1 cellular context compared by ENCODE assay signal in genomic region chr14:53217283-53217994, GRCh38.
TF ChIP-seq lines count a peak whose summit lies in the region.

No MANE protein-coding gene starts in this region.

TF ChIP-seq in HepG2, 621 proteins besides CTCF, POLR2A, EP300 and RAD21 (continued from another document and continues in another):
- no peak for TF ChIP-seq RERE (CRISPR knock-in tag; IDR thresholded peaks at IDR 0.05; ENCODE audit: low read depth)
- TF ChIP-seq KDM5A (IDR thresholded peaks at IDR 0.05; ENCODE audit: borderline replicate concordance, low read length) = no peak
- peak; percentile 49; the same call in 1 of the 2 replicates for TF ChIP-seq ARID4A (CRISPR knock-in tag; IDR thresholded peaks at IDR 0.05; ENCODE audit: borderline replicate concordance)
- no peak for TF ChIP-seq PRDM4 (CRISPR knock-in tag; IDR thresholded peaks at IDR 0.05; ENCODE audit: borderline replicate concordance)
- no peak for TF ChIP-seq GATAD2A (CRISPR knock-in tag; IDR thresholded peaks at IDR 0.05)
- TF ChIP-seq ZNF660 (CRISPR knock-in tag; IDR thresholded peaks at IDR 0.05; ENCODE audit: borderline replicate concordance, low read depth) = no peak
- no peak for TF ChIP-seq NFRKB (IDR thresholded peaks at IDR 0.05)
- TF ChIP-seq ZFYVE20 (CRISPR knock-in tag; IDR thresholded peaks at IDR 0.05; ENCODE audit: borderline replicate concordance, low read depth) = no peak
- no peak for TF ChIP-seq ZNF644 (CRISPR knock-in tag; IDR thresholded peaks at IDR 0.05; ENCODE audit: low read depth)
- no peak for TF ChIP-seq CCDC6 (CRISPR knock-in tag; IDR thresholded peaks at IDR 0.05)
- TF ChIP-seq CBX2 (IDR thresholded peaks at IDR 0.05; ENCODE audit: low read depth, low read length) = no peak
- no peak for TF ChIP-seq CBX2 (CRISPR knock-in tag; IDR thresholded peaks at IDR 0.05; ENCODE audit: low read depth)
- TF ChIP-seq TEAD3 (CRISPR knock-in tag; optimal IDR thresholded peaks at IDR 0.05; ENCODE audit: borderline replicate concordance) = no peak
- TF ChIP-seq PHB2 (IDR thresholded peaks at IDR 0.05; ENCODE audit: partially characterized antibody) = no peak
- TF ChIP-seq GLMP (CRISPR knock-in tag; IDR thresholded peaks at IDR 0.05; ENCODE audit: borderline replicate concordance) = no peak
- no peak for TF ChIP-seq WIZ (CRISPR knock-in tag; IDR thresholded peaks at IDR 0.05)
- no peak for TF ChIP-seq ZNF10 (CRISPR knock-in tag; IDR thresholded peaks at IDR 0.05; ENCODE audit: borderline replicate concordance, low read depth)
- TF ChIP-seq HOXA3 (CRISPR knock-in tag; IDR thresholded peaks at IDR 0.05) = 0 out of 2 replicates have a peak, but pooled peaks have one; percentile 13
- TF ChIP-seq BCL3 (CRISPR knock-in tag; IDR thresholded peaks at IDR 0.05) = no peak
- no peak for TF ChIP-seq ZBTB44 (CRISPR knock-in tag; IDR thresholded peaks at IDR 0.05)
- TF ChIP-seq HDAC1 (CRISPR knock-in tag; IDR thresholded peaks at IDR 0.05) = no peak; the same call in 1 of the 2 replicates
- TF ChIP-seq ZNF761 (CRISPR knock-in tag; conservative IDR thresholded peaks at IDR 0.05) = no peak
- TF ChIP-seq PAF1 (CRISPR knock-in tag; IDR thresholded peaks at IDR 0.05) = no peak
- TF ChIP-seq MEIS2 (CRISPR knock-in tag; IDR thresholded peaks at IDR 0.05) = no peak
- TF ChIP-seq ZNF280D (CRISPR knock-in tag; IDR thresholded peaks at IDR 0.05) = 0 out of 2 replicates have a peak, but pooled peaks have one; percentile 73
- TF ChIP-seq ARID5B (CRISPR knock-in tag; IDR thresholded peaks at IDR 0.05) = peak; percentile 39; the same call in 1 of the 2 replicates
- peak; percentile 44; the same call in 1 of the 2 replicates for TF ChIP-seq CSRNP1 (CRISPR knock-in tag; IDR thresholded peaks at IDR 0.05)
